Comparison of ENCODE assay signal across 22 cellular contexts in genomic region chr2:45121236-45121927, GRCh38.
A peak's percentile ranks its signal among the peaks of the same experiment; 100 is the strongest.
DNase-seq lines count a peak whose midpoint lies in the region; ATAC-seq and TF ChIP-seq lines count a peak whose summit lies in the region.
"Had no signal": no experiment of that assay in that cellular context is flagged by ENCODE, and none has a peak within 500 bp of the region (broad histone marks: within the 10 kb centered on the region; RNA-seq: fewer than 3 reads in every experiment).

No MANE protein-coding gene starts in this region.

- H3K4me3 ChIP-seq in SJSA1 (no peak overlapping the region), lower lobe of right lung (no peak overlapping the region), aorta (ENCODE audit: low read length in 2 of 2) (no peak overlapping the region), mucosa of descending colon (no peak overlapping the region)

- H3K9me3 ChIP-seq in SJSA1 (replicated peaks) (no peaks in the 10 kb centered on the region), lower lobe of right lung (no peaks in the 10 kb centered on the region), aorta (ENCODE audit: control insufficient read depth, low read length) (no peaks in the 10 kb centered on the region), mucosa of descending colon (no peaks in the 10 kb centered on the region)

- intact Hi-C loops in lower lobe of right lung (cut with DNase I), result no loop called here
- intact Hi-C loops in aorta (cut with DNase I), result no loop called here
- intact Hi-C loops in mucosa of descending colon (cut with DNase I, micrococcal nuclease), result no loop called here

- H3K27me3 ChIP-seq in SJSA1 (replicated peaks) (no peaks in the 10 kb centered on the region), lower lobe of right lung (ENCODE audit: low read depth) (no peaks in the 10 kb centered on the region), aorta (ENCODE audit: control insufficient read depth in 1 of 2, insufficient read depth in 2 of 2, low read length in 1 of 2) (no peaks in the 10 kb centered on the region)

- 64 to 71% methylated on average over 5 of the region's 5 CpGs for WGBS in aorta, 2 donors

- TF ChIP-seq CTCF in lower lobe of right lung (IDR thresholded peaks at IDR 0.05), result no peak
- TF ChIP-seq CTCF in mucosa of descending colon (IDR thresholded peaks at IDR 0.05), result no peak

- peak; percentile 36 to 72 for ATAC-seq in lower lobe of right lung
- ATAC-seq in aorta (ENCODE audit: low FRiP score), result no peak
- no peak for ATAC-seq in mucosa of descending colon
- ATAC-seq: CD8-positive, alpha-beta T cell; naive thymus-derived CD8-positive, alpha-beta T cell; stimulated activated memory B cell treated with anti-CD40 and anti-IgM and Interleukin-4, amounts not matched to agents 10 μg/mL and 1 μg/mL and 100 μg/mL, for 72 hours had no signal

- H3K36me3 ChIP-seq in SJSA1, result no peaks in the 10 kb centered on the region
- H3K36me3 ChIP-seq in lower lobe of right lung, result no peaks in the 10 kb centered on the region
- H3K36me3 ChIP-seq in aorta (ENCODE audit: control insufficient read depth in 1 of 2, insufficient read depth in 2 of 2, low read length in 1 of 2), result no peaks in the 10 kb centered on the region
- no peaks in the 10 kb centered on the region for H3K36me3 ChIP-seq in mucosa of descending colon (ENCODE audit: low read depth)

- H3K4me1 ChIP-seq in SJSA1 (replicated peaks) (peaks cover 72% of the 10 kb centered on the region), lower lobe of right lung (no peaks in the 10 kb centered on the region), aorta (ENCODE audit: control insufficient read depth in 1 of 2, insufficient read depth in 2 of 2, low read length in 2 of 2) (no peaks in the 10 kb centered on the region), mucosa of descending colon (ENCODE audit: low read depth) (no peaks in the 10 kb centered on the region)

- DNase-seq in NCI-H1417 (lab: John Stamatoyannopoulos, UW) (peak in 2 of 3 experiments; percentile 30 to 95), NCI-H1417 treated with DMSO at 0.1 percent for 48 hours (lab: John Stamatoyannopoulos, UW) (no peak), NCI-H2227 (lab: John Stamatoyannopoulos, UW; ENCODE audit: unreplicated experiment) (peak; percentile 16), SJSA1 (ENCODE audit: low read depth in 1 of 2, low spot score in 2 of 2) (no peak), lower lobe of right lung (no peak), aorta (no peak), mucosa of descending colon (no peak), NCI-H2081 (lab: John Stamatoyannopoulos, UW) (no peak)
- DNase-seq: 8988T; activated B cell treated with CpG ODN at 0.5 μM for 24 hours; activated naive CD4-positive, alpha-beta T cell treated with anti-CD3 and anti-CD28 coated beads, Interleukin-2, amount 50 U/mL, for 16 hours; AML-193; amygdala; CD8-positive, alpha-beta T cell; Karpas-422; kidney; naive thymus-derived CD8-positive, alpha-beta T cell; NCI-H2029 treated with DMSO at 0.1 percent for 48 hours; NCI-H526 treated with DMSO at 0.1 percent for 48 hours; occipital lobe; T-helper 9 cell had no signal

- H3K27ac ChIP-seq in SJSA1, result peak overlapping the region; percentile 63
- H3K27ac ChIP-seq in lower lobe of right lung, result no peak overlapping the region
- H3K27ac ChIP-seq in aorta (ENCODE audit: low read depth in 1 of 2, low read length in 2 of 2), result no peak overlapping the region

Comparison
In these comparisons a context has a peak if more than half of its experiments do, and no peak if none do; other contexts are left out.
1. DNase-seq: peak in NCI-H1417 (2 of 3) and NCI-H2227 (single experiment); none in NCI-H1417 treated with DMSO at 0.1 percent for 48 hours (single experiment), SJSA1 (0 of 2), lower lobe of right lung (single experiment), aorta (0 of 2), mucosa of descending colon (0 of 3) and NCI-H2081 (0 of 2).
2. ATAC-seq: peak in lower lobe of right lung (2 of 2); none in aorta (single experiment) and mucosa of descending colon (single experiment).